Comparison of ENCODE assay signal across 10 cellular contexts in the genomic region with DNA sequence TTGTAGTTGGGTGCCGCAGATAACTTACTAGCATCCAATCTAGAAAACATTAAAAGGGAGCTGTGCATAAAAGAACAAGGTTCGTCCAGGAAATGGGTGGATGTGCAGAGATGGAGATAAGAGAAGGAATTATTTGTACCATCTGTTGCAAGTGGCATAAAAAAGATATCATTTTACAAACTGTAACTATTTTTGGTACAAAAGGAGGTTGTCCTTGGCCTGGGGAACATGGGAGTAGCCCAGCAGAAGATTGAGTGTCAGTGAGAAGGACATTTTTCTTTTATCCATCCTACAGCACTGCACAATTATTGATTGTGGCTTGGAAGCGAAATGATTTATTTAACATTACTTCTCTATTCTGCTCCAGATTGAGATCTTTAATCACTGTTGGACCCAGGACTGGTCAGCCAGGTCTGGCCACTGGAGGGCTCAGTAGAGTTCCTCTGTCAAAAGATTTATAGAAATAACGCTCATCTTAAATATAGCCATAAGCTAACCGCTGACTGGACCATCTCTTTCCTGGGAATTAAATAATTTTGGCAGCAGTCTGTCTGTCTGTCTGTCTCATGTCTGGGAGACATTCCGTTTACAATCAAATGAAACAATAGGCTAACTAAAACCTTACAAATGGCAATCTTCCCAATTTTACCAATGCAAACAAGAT.
A peak's percentile ranks its signal among the peaks of the same experiment; 100 is the strongest.
DNase-seq lines count a peak whose midpoint lies in the region; ATAC-seq, FAIRE-seq and TF ChIP-seq lines count a peak whose summit lies in the region.
"Had no signal": no experiment of that assay in that cellular context is flagged by ENCODE, and none has a peak within 500 bp of the region (broad histone marks: within the 10 kb centered on the region; RNA-seq: fewer than 3 reads in every experiment).

No MANE protein-coding gene starts in this region.

- H3K27me3 ChIP-seq in SJSA1 (replicated peaks): no peaks in the 10 kb centered on the region
- H3K27me3 ChIP-seq in esophagus muscularis mucosa: no peaks in the 10 kb centered on the region
- H3K27me3 ChIP-seq in trophoblast cell (ENCODE audit: insufficient read depth, low read length): no peaks in the 10 kb centered on the region
- no peaks in the 10 kb centered on the region for H3K27me3 ChIP-seq in tibial artery

- ATAC-seq in GM19324 (IDR thresholded peaks at IDR 0.05; ENCODE audit: low FRiP score, unreplicated experiment): no peak

- no peak overlapping the region for H3K23ac ChIP-seq in trophoblast cell (ENCODE audit: low read length)

- H3K18ac ChIP-seq in trophoblast cell (ENCODE audit: low read length): no peak overlapping the region

- H3K4me1 ChIP-seq in SJSA1 (replicated peaks) (peaks cover 46% of the 10 kb centered on the region), esophagus muscularis mucosa (peaks cover 18 to 35% (median 30%) of the 10 kb centered on the region in 4 donors), trophoblast cell (ENCODE audit: control insufficient read depth in 1 of 2, insufficient read depth in 2 of 2, low read length in 2 of 2) (peaks cover 21 to 32% of the 10 kb centered on the region in 2 experiments), tibial artery (peaks cover 0 to 9% (median 5%) of the 10 kb centered on the region in 4 donors)

- TF ChIP-seq POLR2A in GM12892 (IDR thresholded peaks at IDR 0.05; ENCODE audit: low read depth, low read length) (no peak), esophagus muscularis mucosa (IDR thresholded peaks at IDR 0.05; ENCODE audit: low read depth) (no peak)

- H3K4me3 ChIP-seq in SJSA1 (no peak overlapping the region), esophagus muscularis mucosa (no peak overlapping the region), trophoblast cell (ENCODE audit: low read depth, low read length) (no peak overlapping the region), tibial artery (no peak overlapping the region)

- no peak overlapping the region for H3K9ac ChIP-seq in trophoblast cell (ENCODE audit: low read length)

- H4K91ac ChIP-seq in trophoblast cell (ENCODE audit: low read depth, low read length): no peak overlapping the region

- FAIRE-seq in GM12892 (lab: Jason Lieb, UNC): peak; percentile 40

- no peaks in the 10 kb centered on the region for H3K9me3 ChIP-seq in SJSA1 (replicated peaks)
- H3K9me3 ChIP-seq in esophagus muscularis mucosa: no peaks in the 10 kb centered on the region
- no peaks in the 10 kb centered on the region for H3K9me3 ChIP-seq in trophoblast cell (ENCODE audit: insufficient read depth, low read depth, low read length)
- no peaks in the 10 kb centered on the region for H3K9me3 ChIP-seq in tibial artery

- TF ChIP-seq EP300 in esophagus muscularis mucosa (IDR thresholded peaks at IDR 0.05): no peak

- no peak overlapping the region for H3K4ac ChIP-seq in trophoblast cell (ENCODE audit: low read depth, low read length)

- peaks cover 5% of the 10 kb centered on the region for H3K79me2 ChIP-seq in trophoblast cell (ENCODE audit: control insufficient read depth, insufficient read depth, low read length, poor library complexity)

- no peak overlapping the region for H2AK5ac ChIP-seq in trophoblast cell (ENCODE audit: low read length)

- H3K27ac ChIP-seq in SJSA1: peak overlapping the region; percentile 92
- H3K27ac ChIP-seq in esophagus muscularis mucosa (replicated peaks in 1 of 4): peak overlapping the region in 3 of 4 donors; percentile 36 to 44 (median 39)
- peak overlapping the region; percentile 37 for H3K27ac ChIP-seq in trophoblast cell (ENCODE audit: low read depth, low read length)
- H3K27ac ChIP-seq in tibial artery: no peak overlapping the region

- no peak overlapping the region for H2BK5ac ChIP-seq in trophoblast cell (ENCODE audit: low read depth, low read length, poor library complexity)

- no peak overlapping the region for H2BK120ac ChIP-seq in trophoblast cell (ENCODE audit: insufficient read depth, low read length, poor library complexity)

- no peak overlapping the region for H2BK12ac ChIP-seq in trophoblast cell (ENCODE audit: low read length)

- no peak overlapping the region for H4K8ac ChIP-seq in trophoblast cell (ENCODE audit: low read depth, low read length)

- H3K14ac ChIP-seq in trophoblast cell (ENCODE audit: low read length): no peak overlapping the region

- H3K79me1 ChIP-seq in trophoblast cell (ENCODE audit: low read length): peaks cover 10% of the 10 kb centered on the region

- intact Hi-C loops in esophagus muscularis mucosa (cut with DNase I): no loop called here
- intact Hi-C loops in tibial artery (cut with DNase I; ENCODE audit: low total_unique reads): no loop called here

- H3K4me2 ChIP-seq in trophoblast cell (ENCODE audit: low read length): no peak overlapping the region

- peak in 1 of 3 experiments; percentile 8 for TF ChIP-seq CTCF in esophagus muscularis mucosa (IDR thresholded peaks at IDR 0.05)
- no peak for TF ChIP-seq CTCF in tibial artery (IDR thresholded peaks at IDR 0.05)

- no peaks in the 10 kb centered on the region for H3K36me3 ChIP-seq in SJSA1
- H3K36me3 ChIP-seq in esophagus muscularis mucosa: no peaks in the 10 kb centered on the region
- peaks cover 10 to 21% of the 10 kb centered on the region in 2 experiments for H3K36me3 ChIP-seq in trophoblast cell (ENCODE audit: control insufficient read depth in 1 of 2, insufficient read depth in 2 of 2, low read length in 2 of 2)
- H3K36me3 ChIP-seq in tibial artery: no peaks in the 10 kb centered on the region

- no peak for DNase-seq in GM12892 (ENCODE audit: insufficient read length)
- peak in 1 of 2 experiments; percentile 19 for DNase-seq in SJSA1 (ENCODE audit: low read depth in 1 of 2, low spot score in 2 of 2)
- DNase-seq in esophagus muscularis mucosa (ENCODE audit: extremely low spot score): no peak
- no peak for DNase-seq in trophoblast cell
- DNase-seq in ecto neural progenitor cell (ENCODE audit: low spot score): no peak
- no peak for DNase-seq in tibial artery
- no peak for DNase-seq in NCI-H510A treated with DMSO at 0.1 percent for 48 hours (lab: John Stamatoyannopoulos, UW)
- DNase-seq: activated naive CD8-positive, alpha-beta T cell treated with anti-CD3 and anti-CD28 coated beads, Interleukin-2, amount 10 ng/mL, durations not matched to agents 7 days and 5 days; DND-41 had no signal

- H4K12ac ChIP-seq in trophoblast cell (ENCODE audit: low read depth, low read length): no peak overlapping the region

- H2AFZ ChIP-seq in trophoblast cell (ENCODE audit: insufficient read depth, low read length, poor library complexity): no peak overlapping the region

- 80% methylated on average over 6 of the region's 6 CpGs for WGBS in esophagus muscularis mucosa
- no CpG with 5 or more reads among the region's 6 CpGs for WGBS in trophoblast cell (ENCODE audit: extremely low coverage, insufficient coverage, insufficient read length)

Comparison
In these comparisons a context has a peak if more than half of its experiments do, and no peak if none do; other contexts are left out.
1. H3K27ac ChIP-seq: peak in SJSA1 (single experiment), esophagus muscularis mucosa (3 of 4) and trophoblast cell (single experiment); none in tibial artery (0 of 2).